Comparison of ENCODE assay signal across 1 cellular context in the genomic region with DNA sequence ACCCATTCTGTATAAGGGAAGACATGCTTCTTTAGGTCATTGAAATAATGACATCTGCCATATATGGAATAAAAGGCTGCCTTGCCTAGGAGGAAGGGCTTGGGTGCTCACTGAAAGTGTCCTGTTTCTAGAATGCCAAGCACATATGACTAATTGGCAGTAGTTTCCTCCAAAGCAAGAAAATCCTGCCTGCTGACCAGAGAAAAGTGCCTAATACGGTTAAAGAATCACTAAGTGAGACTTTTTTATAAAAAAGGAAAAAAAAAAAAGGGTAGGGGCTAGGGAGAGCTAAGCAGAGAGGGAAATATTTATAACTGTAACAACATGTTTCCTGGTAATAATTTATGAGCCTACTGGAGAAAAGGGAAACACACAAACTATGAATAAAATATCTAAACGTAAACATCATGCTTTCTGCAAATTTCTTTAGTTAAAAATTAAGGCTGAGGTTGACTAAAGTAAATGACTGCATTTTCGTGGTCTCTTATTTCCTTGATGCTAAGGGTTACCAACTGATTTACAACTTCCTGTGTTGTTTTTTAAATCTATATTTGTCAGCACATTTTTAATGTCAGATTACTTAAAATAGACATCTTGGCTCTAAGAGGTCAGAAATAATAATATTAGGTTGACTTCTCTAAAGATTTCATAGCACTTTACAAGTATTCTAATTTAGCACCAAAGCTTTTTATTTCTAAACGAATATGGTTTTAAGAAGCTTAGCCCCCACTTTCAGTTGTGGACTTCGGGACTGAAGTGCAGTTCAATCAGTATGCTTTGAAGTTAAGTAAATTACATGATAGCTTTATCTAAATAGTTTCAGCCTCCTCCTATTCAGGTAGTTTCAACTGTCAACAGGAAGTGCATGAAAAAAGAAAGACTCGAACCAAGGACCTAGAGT.
TF ChIP-seq lines count a peak whose summit lies in the region.

No MANE protein-coding gene starts in this region.

TF ChIP-seq in HepG2, 621 proteins besides CTCF, POLR2A, EP300 and RAD21:
- TF ChIP-seq TCF7 (IDR thresholded peaks at IDR 0.05; ENCODE audit: low read depth) (0 out of 2 replicates have a peak, but pooled peaks have one; percentile 8), ZNF747 (CRISPR knock-in tag; IDR thresholded peaks at IDR 0.05; ENCODE audit: borderline replicate concordance) (no peak), GABPA (IDR thresholded peaks at IDR 0.05; ENCODE audit: low read depth, low read length) (no peak), GABPA (CRISPR knock-in tag; IDR thresholded peaks at IDR 0.05; ENCODE audit: low read depth) (0 out of 2 replicates have a peak, but pooled peaks have one; percentile 20), SRF (IDR thresholded peaks at IDR 0.05; ENCODE audit: low read depth, low read length) (peak; percentile 86)
- TF ChIP-seq, protein P1, sequence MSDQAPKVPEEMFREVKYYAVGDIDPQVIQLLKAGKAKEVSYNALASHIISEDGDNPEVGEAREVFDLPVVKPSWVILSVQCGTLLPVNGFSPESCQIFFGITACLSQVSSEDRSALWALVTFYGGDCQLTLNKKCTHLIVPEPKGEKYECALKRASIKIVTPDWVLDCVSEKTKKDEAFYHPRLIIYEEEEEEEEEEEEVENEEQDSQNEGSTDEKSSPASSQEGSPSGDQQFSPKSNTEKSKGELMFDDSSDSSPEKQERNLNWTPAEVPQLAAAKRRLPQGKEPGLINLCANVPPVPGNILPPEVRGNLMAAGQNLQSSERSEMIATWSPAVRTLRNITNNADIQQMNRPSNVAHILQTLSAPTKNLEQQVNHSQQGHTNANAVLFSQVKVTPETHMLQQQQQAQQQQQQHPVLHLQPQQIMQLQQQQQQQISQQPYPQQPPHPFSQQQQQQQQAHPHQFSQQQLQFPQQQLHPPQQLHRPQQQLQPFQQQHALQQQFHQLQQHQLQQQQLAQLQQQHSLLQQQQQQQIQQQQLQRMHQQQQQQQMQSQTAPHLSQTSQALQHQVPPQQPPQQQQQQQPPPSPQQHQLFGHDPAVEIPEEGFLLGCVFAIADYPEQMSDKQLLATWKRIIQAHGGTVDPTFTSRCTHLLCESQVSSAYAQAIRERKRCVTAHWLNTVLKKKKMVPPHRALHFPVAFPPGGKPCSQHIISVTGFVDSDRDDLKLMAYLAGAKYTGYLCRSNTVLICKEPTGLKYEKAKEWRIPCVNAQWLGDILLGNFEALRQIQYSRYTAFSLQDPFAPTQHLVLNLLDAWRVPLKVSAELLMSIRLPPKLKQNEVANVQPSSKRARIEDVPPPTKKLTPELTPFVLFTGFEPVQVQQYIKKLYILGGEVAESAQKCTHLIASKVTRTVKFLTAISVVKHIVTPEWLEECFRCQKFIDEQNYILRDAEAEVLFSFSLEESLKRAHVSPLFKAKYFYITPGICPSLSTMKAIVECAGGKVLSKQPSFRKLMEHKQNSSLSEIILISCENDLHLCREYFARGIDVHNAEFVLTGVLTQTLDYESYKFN (CRISPR knock-in tag; conservative IDR thresholded peaks at IDR 0.05): peak; percentile 23; the same call in 1 of the 2 replicates
- TF ChIP-seq, protein P2, sequence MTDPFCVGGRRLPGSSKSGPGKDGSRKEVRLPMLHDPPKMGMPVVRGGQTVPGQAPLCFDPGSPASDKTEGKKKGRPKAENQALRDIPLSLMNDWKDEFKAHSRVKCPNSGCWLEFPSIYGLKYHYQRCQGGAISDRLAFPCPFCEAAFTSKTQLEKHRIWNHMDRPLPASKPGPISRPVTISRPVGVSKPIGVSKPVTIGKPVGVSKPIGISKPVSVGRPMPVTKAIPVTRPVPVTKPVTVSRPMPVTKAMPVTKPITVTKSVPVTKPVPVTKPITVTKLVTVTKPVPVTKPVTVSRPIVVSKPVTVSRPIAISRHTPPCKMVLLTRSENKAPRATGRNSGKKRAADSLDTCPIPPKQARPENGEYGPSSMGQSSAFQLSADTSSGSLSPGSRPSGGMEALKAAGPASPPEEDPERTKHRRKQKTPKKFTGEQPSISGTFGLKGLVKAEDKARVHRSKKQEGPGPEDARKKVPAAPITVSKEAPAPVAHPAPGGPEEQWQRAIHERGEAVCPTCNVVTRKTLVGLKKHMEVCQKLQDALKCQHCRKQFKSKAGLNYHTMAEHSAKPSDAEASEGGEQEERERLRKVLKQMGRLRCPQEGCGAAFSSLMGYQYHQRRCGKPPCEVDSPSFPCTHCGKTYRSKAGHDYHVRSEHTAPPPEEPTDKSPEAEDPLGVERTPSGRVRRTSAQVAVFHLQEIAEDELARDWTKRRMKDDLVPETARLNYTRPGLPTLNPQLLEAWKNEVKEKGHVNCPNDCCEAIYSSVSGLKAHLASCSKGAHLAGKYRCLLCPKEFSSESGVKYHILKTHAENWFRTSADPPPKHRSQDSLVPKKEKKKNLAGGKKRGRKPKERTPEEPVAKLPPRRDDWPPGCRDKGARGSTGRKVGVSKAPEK (CRISPR knock-in tag; IDR thresholded peaks at IDR 0.05; ENCODE audit: borderline replicate concordance): no peak
TF ChIP-seq in HepG2: peak in this region for 4.
